In genomic region chr5:76690704-76691469, GRCh38 we compare ENCODE assay signal across 10 cellular contexts. TPM values are rescaled to one million over a fixed set of nuclear protein-coding genes. Genes with fewer than 3 reads are reported as not detected.
DNase-seq lines count a peak whose midpoint lies in the region; ATAC-seq, FAIRE-seq and TF ChIP-seq lines count a peak whose summit lies in the region.
"Had no signal": no experiment of that assay in that cellular context is flagged by ENCODE, and none has a peak within 500 bp of the region (broad histone marks: within the 10 kb centered on the region; RNA-seq: fewer than 3 reads in every experiment).

No MANE protein-coding gene starts in this region.

- no peak for TF ChIP-seq POLR2A in HepG2 (IDR thresholded peaks at IDR 0.05; ENCODE audit: insufficient read depth in 1 of 2, low read depth in 2 of 2, low read length in 2 of 2)

- peaks cover 14% of the 10 kb centered on the region for H3K4me1 Mint-ChIP-seq in type B pancreatic cell (ENCODE audit: unreplicated experiment)

- H3K27me3 ChIP-seq in HepG2 (ENCODE audit: control insufficient read depth in 1 of 2, insufficient read depth in 2 of 2, low read length in 2 of 2) = no peaks in the 10 kb centered on the region
- H3K27me3 ChIP-seq: pancreas had no signal

- H3K27ac ChIP-seq in HepG2 (ENCODE audit: extremely low read length, insufficient read depth, low read length) = no peak overlapping the region
- H3K27ac ChIP-seq: pancreas had no signal

- H2AFZ ChIP-seq in HepG2 (ENCODE audit: low read length) = no peak overlapping the region

- no peak for TF ChIP-seq RAD21 in HepG2 (CRISPR knock-in tag; IDR thresholded peaks at IDR 0.05)

- POLR2A ChIA-PET in HepG2 (lab: Yijun Ruan, JAX) = interaction anchor here (0.6 kb wide), 1 partner anchor 87 kb away, joined by 3 read pairs; no protein-coding TSS in a partner anchor

- TF ChIP-seq EP300 in HepG2 (IDR thresholded peaks at IDR 0.05; ENCODE audit: low read depth in 2 of 2, low read length in 2 of 2) (no peak), HepG2 (CRISPR knock-in tag; IDR thresholded peaks at IDR 0.05; ENCODE audit: borderline replicate concordance) (no peak)

- BruUV-seq in HepG2 (replicated peaks; lab: Mats Ljungman, UMichigan) = no TSS peak

- H3K4me2 ChIP-seq in HepG2 (ENCODE audit: low read depth, low read length) = no peak overlapping the region

- no peak for FAIRE-seq in HepG2 (lab: Jason Lieb, UNC)
- FAIRE-seq: pancreas had no signal

- peaks cover 15% of the 10 kb centered on the region for H3K4me1 ChIP-seq in HepG2 (ENCODE audit: insufficient read depth, low read length)
- H3K4me1 ChIP-seq: pancreas had no signal

- in situ Hi-C loops in HepG2 (cut with HindIII; ENCODE audit: extremely low pct_ligation_motif_present, low pct_unique_long_range_greater_than_20kb) = no loop called here

- H3K79me2 ChIP-seq in HepG2 (ENCODE audit: insufficient read depth, low read length) = no peaks in the 10 kb centered on the region

- no peaks in the 10 kb centered on the region for H3K9me3 Mint-ChIP-seq in type B pancreatic cell

- no peaks in the 10 kb centered on the region for H3K27me3 Mint-ChIP-seq in type B pancreatic cell

- intact Hi-C loops in Right ventricle myocardium superior (cut with DNase I) (no loop called here), Right ventricle myocardium inferior (cut with DNase I) (no loop called here), HepG2 (cut with micrococcal nuclease; ENCODE audit: unreplicated experiment) (no loop called here)

- peaks cover 2 to 14% of the 10 kb centered on the region in 2 experiments; a peak in 4 of 5 replicates for H3K36me3 ChIP-seq in HepG2 (replicated peaks in 1 of 2; ENCODE audit: control insufficient read depth in 1 of 2, insufficient read depth in 2 of 2, low read length in 2 of 2)

- ATAC-seq in Right ventricle myocardium superior (ENCODE audit: poor library complexity) (peak; percentile 15), Right ventricle myocardium inferior (no peak), HepG2 (peak; percentile 69)

- WGBS in HepG2 (ENCODE audit: low lambda C conversion rate) = 75% methylated on average over 7 of the region's 7 CpGs

- no peaks in the 10 kb centered on the region for H4K20me1 ChIP-seq in HepG2 (ENCODE audit: insufficient read depth, low read length)

- no peak overlapping the region for H3K27ac Mint-ChIP-seq in type B pancreatic cell

- H3K4me3 ChIP-seq in HepG2 (replicated peaks in 1 of 3; ENCODE audit: insufficient read depth in 1 of 3, low read depth in 2 of 3, low read length in 3 of 3) = no peak overlapping the region
- H3K4me3 ChIP-seq: pancreas had no signal

- TF ChIP-seq CTCF in HepG2 (CRISPR knock-in tag; IDR thresholded peaks at IDR 0.05) (no peak), type B pancreatic cell (conservative IDR thresholded peaks at IDR 0.05) (no peak)

- H3K9ac ChIP-seq in HepG2 (ENCODE audit: insufficient read depth, low read depth, low read length) = no peak overlapping the region

- no peak for DNase-seq in Right ventricle myocardium superior
- DNase-seq in Right ventricle myocardium inferior (ENCODE audit: missing footprints) = no peak
- peak; percentile 91 for DNase-seq in cerebellar cortex (ENCODE audit: low spot score)
- peak; percentile 28 for DNase-seq in HepG2 (ENCODE audit: low spot score)
- DNase-seq in type B pancreatic cell (ENCODE audit: extremely low spot score, unreplicated experiment) = no peak
- no peak for DNase-seq in NCI-H446 (lab: John Stamatoyannopoulos, UW)
- no peak for DNase-seq in DMS79 (lab: John Stamatoyannopoulos, UW)
- DNase-seq in NCI-H2227 treated with DMSO at 0.1 percent for 48 hours (lab: John Stamatoyannopoulos, UW) = no peak
- DNase-seq: activated CD4-positive, CD25-positive, alpha-beta regulatory T cell treated with anti-CD3 and anti-CD28 coated beads, Interleukin-2, amount 50 U/mL, for 72 hours; pancreas had no signal

- no peaks in the 10 kb centered on the region for H3K9me3 ChIP-seq in HepG2 (ENCODE audit: low read length)
- H3K9me3 ChIP-seq: pancreas had no signal

- CTCF ChIA-PET in HepG2 (lab: Yijun Ruan, JAX; ENCODE audit: low intra/inter-chr PET ratio, low total read pairs) = no interaction called here

- peak overlapping the region; percentile 9 for H3K4me3 Mint-ChIP-seq in type B pancreatic cell

- H3K36me3 Mint-ChIP-seq in type B pancreatic cell = peaks cover 6% of the 10 kb centered on the region

TF ChIP-seq in HepG2, 621 proteins besides CTCF, POLR2A, EP300 and RAD21 (continues in another document):
- TF ChIP-seq ZNF576 (CRISPR knock-in tag; IDR thresholded peaks at IDR 0.05) = no peak
- no peak for TF ChIP-seq ZNF777 (CRISPR knock-in tag; IDR thresholded peaks at IDR 0.05)
- no peak for TF ChIP-seq TAF15 (IDR thresholded peaks at IDR 0.05; ENCODE audit: low read depth, low read length, poor library complexity, severe bottlenecking)
- no peak for TF ChIP-seq ZNF24 (IDR thresholded peaks at IDR 0.05)
- no peak for TF ChIP-seq SOX13 (IDR thresholded peaks at IDR 0.05)
- TF ChIP-seq SOX13 (CRISPR knock-in tag; conservative IDR thresholded peaks at IDR 0.05 in 1 of 2, IDR thresholded peaks at IDR 0.05 in 1 of 2) = peak in 1 of 2 experiments; percentile 36; a peak in 1 of 4 replicates

RNA-seq across cellular contexts. Expression of gene F2R, which starts 25.0 kb away (rescaled TPM):
- total RNA-seq in Right ventricle myocardium superior = 5.3 TPM
- 5.7 TPM for total RNA-seq in Right ventricle myocardium inferior
- total RNA-seq in HepG2 (2016; rRNA removed; fragmentation: Illumina TruSeq; extraction: Trizol) = 4.6 and 8.3 TPM in 2 replicates
- 0.40 and 0.97 TPM in 2 replicates for total RNA-seq in HepG2 (2016; cell fraction: cytosol; rRNA removed; fragmentation: Illumina TruSeq; extraction: Trizol; ENCODE audit: low read depth)
- 5.0 and 8.5 TPM in 2 replicates for total RNA-seq in HepG2 (2016; cell fraction: insoluble cytoplasmic fraction; rRNA removed; fragmentation: Illumina TruSeq; extraction: Trizol)
- 3.6 and 3.7 TPM in 2 replicates for total RNA-seq in HepG2 (2016; cell fraction: membrane; rRNA removed; fragmentation: Illumina TruSeq; extraction: Trizol)
- total RNA-seq in HepG2 (2016; cell fraction: nucleus; rRNA removed; fragmentation: Illumina TruSeq; extraction: Trizol) = 9.1 and 9.6 TPM in 2 replicates
- polyA plus RNA-seq in HepG2 (2011; rRNA removed) = 12.3 and 13.6 TPM in 2 replicates
- 10.7 and 16.3 TPM in 2 replicates for polyA plus RNA-seq in HepG2 (2011; cell fraction: cytosol; rRNA removed)
- polyA plus RNA-seq in HepG2 (2011; cell fraction: nucleus; rRNA removed) = 2.4 and 3.8 TPM in 2 replicates
- 5.7 and 5.9 TPM in 2 replicates for polyA plus RNA-seq in HepG2 (2012)
- polyA plus RNA-seq in HepG2 (2016; cell fraction: cytosol; fragmentation: Illumina TruSeq; extraction: Trizol; ENCODE audit: low read depth) = 0.66 and 0.90 TPM in 2 replicates
- polyA plus RNA-seq in HepG2 (2016; cell fraction: insoluble cytoplasmic fraction; fragmentation: Illumina TruSeq; extraction: Trizol; ENCODE audit: low read depth) = 5.5 and 5.8 TPM in 2 replicates
- 1.6 and 2.1 TPM in 2 replicates for polyA plus RNA-seq in HepG2 (2016; cell fraction: membrane; fragmentation: Illumina TruSeq; extraction: Trizol; ENCODE audit: low read depth)
- polyA plus RNA-seq in HepG2 (2016; cell fraction: nucleus; fragmentation: Illumina TruSeq; extraction: Trizol; ENCODE audit: insufficient read depth, low read depth) = 10.9 and 12.9 TPM in 2 replicates
- polyA minus RNA-seq in HepG2 (2011; rRNA and poly(A)+ RNA removed; ENCODE audit: low replicate concordance) = 1.3 and 28.5 TPM in 2 replicates
- 8.1 and 10.8 TPM in 2 replicates for polyA minus RNA-seq in HepG2 (2011; cell fraction: cytosol; rRNA and poly(A)+ RNA removed)
- 4.8 and 6.0 TPM in 2 replicates for polyA minus RNA-seq in HepG2 (2011; cell fraction: nucleus; rRNA and poly(A)+ RNA removed)
- total RNA-seq in type B pancreatic cell (ENCODE audit: low replicate concordance) = 8.5 and 20.1 TPM in 2 replicates

Comparison
In these comparisons a context has a peak if more than half of its experiments do, and no peak if none do; other contexts are left out.
1. DNase-seq: peak in cerebellar cortex (single experiment) and HepG2 (single experiment); none in Right ventricle myocardium superior (single experiment), Right ventricle myocardium inferior (single experiment), type B pancreatic cell (single experiment), NCI-H446 (0 of 2), DMS79 (single experiment) and NCI-H2227 treated with DMSO at 0.1 percent for 48 hours (single experiment).